ENCODE assay signal across 20 cellular contexts in genomic region chr9:120440791-120441190, GRCh38.
"Had no signal": no experiment of that assay in that cellular context is flagged by ENCODE, and none has a peak within 500 bp of the region (broad histone marks: within the 10 kb centered on the region; RNA-seq: fewer than 3 reads in every experiment).

No MANE protein-coding gene starts in this region.

- H3K9ac ChIP-seq: neural progenitor cell had no signal

- DNase-seq: activated CD4-positive, alpha-beta T cell treated with anti-CD3 and anti-CD28 coated beads, Interleukin-2, amount 10 ng/mL, durations not matched to agents 7 days and 5 days; activated CD8-positive, alpha-beta T cell treated with anti-CD3 and anti-CD28 coated beads, Interleukin-2, amount 10 ng/mL, durations not matched to agents 7 days and 5 days; activated gamma-delta T cell; aorta; cerebellar nuclear complex; foreskin melanocyte; immature natural killer cell; naive thymus-derived CD8-positive, alpha-beta T cell; ovary; stimulated activated CD4-positive, alpha-beta T cell treated with anti-CD3 and anti-CD28 coated beads, Interleukin-4, amount 100 ng/mL, for 4 hours; stimulated activated naive CD8-positive, alpha-beta T cell treated with anti-CD3 and anti-CD28 coated beads, Interleukin-15, Interleukin-2, amounts not matched to agents 100 U/mL and 50 U/mL, for 24 hours; SW 1271 had no signal

- H3K4me1 Mint-ChIP-seq: neural progenitor cell had no signal

- ATAC-seq: activated CD4-positive, CD25-positive, alpha-beta regulatory T cell treated with anti-CD3 and anti-CD28 coated beads, Interleukin-2, amount 50 U/mL, for 24 hours; activated CD8-positive, alpha-beta T cell treated with anti-CD3 and anti-CD28 coated beads, Interleukin-2, amount 10 ng/mL, durations not matched to agents 7 days and 5 days; left lobe of liver; naive thymus-derived CD8-positive, alpha-beta T cell; stimulated activated naive CD8-positive, alpha-beta T cell treated with anti-CD3 and anti-CD28 coated beads, Interleukin-15, Interleukin-2, amounts not matched to agents 100 U/mL and 50 U/mL, for 24 hours had no signal

- H3K9me3 ChIP-seq: ovary, prostate gland had no signal

- H3K4me3 ChIP-seq: lung, neural progenitor cell, ovary, prostate gland had no signal

- H3K27me3 Mint-ChIP-seq: activated CD4-positive, alpha-beta T cell treated with anti-CD3 and anti-CD28 coated beads, Interleukin-2, amount 10 ng/mL, durations not matched to agents 7 days and 5 days; activated naive CD4-positive, alpha-beta T cell treated with anti-CD3 and anti-CD28 coated beads, Interleukin-2, amount 50 U/mL, for 24 hours; naive thymus-derived CD8-positive, alpha-beta T cell had no signal

- H3K4me3 Mint-ChIP-seq: activated CD4-positive, alpha-beta T cell treated with anti-CD3 and anti-CD28 coated beads, Interleukin-2, amount 10 ng/mL, durations not matched to agents 7 days and 5 days; activated CD8-positive, alpha-beta T cell treated with anti-CD3 and anti-CD28 coated beads, Interleukin-2, amount 10 ng/mL, durations not matched to agents 7 days and 5 days; activated naive CD4-positive, alpha-beta T cell treated with anti-CD3 and anti-CD28 coated beads, Interleukin-2, amount 50 U/mL, for 24 hours; activated T-helper 1 cell treated with anti-CD3 and anti-CD28 coated beads, Interleukin-12 subunit alpha, Interleukin-12 subunit beta, Interleukin-2, Interleukin-4 antibody, amounts not matched to agents 30 ng/mL and 10 ng/mL and 1 ng/mL, durations not matched to agents 14 hours and 24 hours and 36 hours; immature natural killer cell; naive thymus-derived CD8-positive, alpha-beta T cell; neural progenitor cell had no signal

- H3K27ac ChIP-seq: neural progenitor cell, ovary, prostate gland, VCaP had no signal

- H2AFZ ChIP-seq: neural progenitor cell had no signal

- H3K4me2 ChIP-seq: neural progenitor cell had no signal

- H3K4me1 ChIP-seq: neural progenitor cell, prostate gland had no signal

- H3K9me3 Mint-ChIP-seq: activated CD4-positive, alpha-beta T cell treated with anti-CD3 and anti-CD28 coated beads, Interleukin-2, amount 10 ng/mL, durations not matched to agents 7 days and 5 days; activated naive CD4-positive, alpha-beta T cell treated with anti-CD3 and anti-CD28 coated beads, Interleukin-2, amount 50 U/mL, for 24 hours; activated T-helper 1 cell treated with anti-CD3 and anti-CD28 coated beads, Interleukin-12 subunit alpha, Interleukin-12 subunit beta, Interleukin-2, Interleukin-4 antibody, amounts not matched to agents 30 ng/mL and 10 ng/mL and 1 ng/mL, durations not matched to agents 14 hours and 24 hours and 36 hours; immature natural killer cell; naive thymus-derived CD8-positive, alpha-beta T cell; neural progenitor cell had no signal

- H3K27me3 ChIP-seq: neural progenitor cell, ovary had no signal

- H3K36me3 ChIP-seq: neural progenitor cell, ovary, prostate gland had no signal

- H3K27ac Mint-ChIP-seq: activated CD4-positive, alpha-beta T cell treated with anti-CD3 and anti-CD28 coated beads, Interleukin-2, amount 10 ng/mL, durations not matched to agents 7 days and 5 days; activated T-helper 1 cell treated with anti-CD3 and anti-CD28 coated beads, Interleukin-12 subunit alpha, Interleukin-12 subunit beta, Interleukin-2, Interleukin-4 antibody, amounts not matched to agents 30 ng/mL and 10 ng/mL and 1 ng/mL, durations not matched to agents 14 hours and 24 hours and 36 hours; neural progenitor cell had no signal
